ENCODE assay signal across 21 cellular contexts in genomic region chr6:25318589-25318988, GRCh38.
"Had no signal": no experiment of that assay in that cellular context is flagged by ENCODE, and none has a peak within 500 bp of the region (broad histone marks: within the 10 kb centered on the region; RNA-seq: fewer than 3 reads in every experiment).

No MANE protein-coding gene starts in this region.

- H3K27ac Mint-ChIP-seq: activated B cell treated with CpG ODN at 0.5 μM for 24 hours; activated CD8-positive, alpha-beta T cell treated with anti-CD3 and anti-CD28 coated beads for 36 hours; activated naive CD4-positive, alpha-beta T cell treated with anti-CD3 and anti-CD28 coated beads for 36 hours; naive B cell; T-helper 2 cell treated with Interferon-gamma antibody and Interleukin-4, amounts not matched to agents 5 μg/mL and 100 μg/mL, for 36 hours had no signal

- H3K4me3 Mint-ChIP-seq: activated B cell treated with CpG ODN at 0.5 μM for 24 hours; activated CD8-positive, alpha-beta T cell treated with anti-CD3 and anti-CD28 coated beads for 36 hours; activated naive CD4-positive, alpha-beta T cell treated with anti-CD3 and anti-CD28 coated beads for 36 hours; brain; naive B cell; neural crest cell; T-helper 2 cell treated with Interferon-gamma antibody and Interleukin-4, amounts not matched to agents 5 μg/mL and 100 μg/mL, for 36 hours had no signal

- H3K36me3 ChIP-seq: prostate gland, right atrium auricular region, tibial artery had no signal

- H3K4me1 Mint-ChIP-seq: activated B cell treated with CpG ODN at 0.5 μM for 24 hours had no signal

- H3K9me3 Mint-ChIP-seq: activated B cell treated with CpG ODN at 0.5 μM for 24 hours; activated CD8-positive, alpha-beta T cell treated with anti-CD3 and anti-CD28 coated beads for 36 hours; activated naive CD4-positive, alpha-beta T cell treated with anti-CD3 and anti-CD28 coated beads for 36 hours; brain; naive B cell; neural crest cell; T-helper 2 cell treated with Interferon-gamma antibody and Interleukin-4, amounts not matched to agents 5 μg/mL and 100 μg/mL, for 36 hours had no signal

- H3K4me1 ChIP-seq: prostate gland had no signal

- H3K36me3 Mint-ChIP-seq: brain, naive B cell had no signal

- DNase-seq: activated B cell treated with CpG ODN at 0.5 μM for 24 hours; activated CD4-positive, alpha-beta T cell treated with anti-CD3 and anti-CD28 coated beads for 4 hours; activated CD8-positive, alpha-beta T cell treated with anti-CD3 and anti-CD28 coated beads for 36 hours; activated naive CD4-positive, alpha-beta T cell treated with anti-CD3 and anti-CD28 coated beads for 36 hours; activated T-cell treated with anti-CD3 and anti-CD28 coated beads, Interleukin-2, amount 50 U/mL, for 1 hour; anterior cingulate cortex; central memory CD4-positive, alpha-beta T cell; cortex of kidney; erythroblast; head of caudate nucleus; mesenchymal stem cell; mucosa of descending colon; naive B cell; stimulated activated CD4-positive, alpha-beta T cell treated with anti-CD3 and anti-CD28 coated beads, Interleukin-2, amount 100 ng/mL, for 24 hours; stimulated activated naive CD8-positive, alpha-beta T cell treated with anti-CD3 and anti-CD28 coated beads, Interleukin-15, Interleukin-2, amounts not matched to agents 100 U/mL and 50 U/mL, for 24 hours; tibial artery had no signal

- H3K27ac ChIP-seq: prostate gland, right atrium auricular region, tibial artery had no signal

- ATAC-seq: activated CD8-positive, alpha-beta T cell treated with anti-CD3 and anti-CD28 coated beads for 36 hours; mucosa of descending colon; stimulated activated naive CD8-positive, alpha-beta T cell treated with anti-CD3 and anti-CD28 coated beads, Interleukin-15, Interleukin-2, amounts not matched to agents 100 U/mL and 50 U/mL, for 24 hours had no signal

- H3K27me3 Mint-ChIP-seq: activated B cell treated with CpG ODN at 0.5 μM for 24 hours; activated CD8-positive, alpha-beta T cell treated with anti-CD3 and anti-CD28 coated beads for 36 hours; brain; naive B cell had no signal

- H3K4me3 ChIP-seq: mucosa of descending colon, prostate gland, right atrium auricular region, tibial artery had no signal

- H3K27me3 ChIP-seq: right atrium auricular region, tibial artery had no signal
